Comparison of ENCODE assay signal across 7 cellular contexts in genomic region chr16:88165673-88166072, GRCh38.
DNase-seq lines count a peak whose midpoint lies in the region; ATAC-seq and TF ChIP-seq lines count a peak whose summit lies in the region.
"Not testable (repeated sequence)": the region's sequence is repeated elsewhere in the genome, so short reads cannot be mapped to it uniquely, and the experiment has no call there.

No MANE protein-coding gene starts in this region.

- H4K91ac ChIP-seq in mesenchymal stem cell (ENCODE audit: low read length), result not testable (repeated sequence)

- H3K4ac ChIP-seq in mesenchymal stem cell (ENCODE audit: low read depth in 1 of 2, low read length in 2 of 2), result not testable (repeated sequence)

- H3K79me1 ChIP-seq in mesenchymal stem cell (replicated peaks; ENCODE audit: low read length, poor library complexity, severe bottlenecking), result not testable (repeated sequence)

- H2BK120ac ChIP-seq in mesenchymal stem cell (ENCODE audit: low read depth, low read length), result not testable (repeated sequence)

- TF ChIP-seq CTCF in fibroblast of lung (conservative IDR thresholded peaks at IDR 0.05 in 1 of 2, IDR thresholded peaks at IDR 0.05 in 1 of 2; ENCODE audit: low read depth in 1 of 2, low read length in 2 of 2); osteocyte (IDR thresholded peaks at IDR 0.05); spleen (IDR thresholded peaks at IDR 0.05 in 8 of 11, conservative IDR thresholded peaks at IDR 0.05 in 3 of 11): not testable (repeated sequence)

- not testable (repeated sequence) for H3K23ac ChIP-seq in mesenchymal stem cell (ENCODE audit: low read length in 2 of 2)

- WGBS in mesenchymal stem cell, result 83% methylated on average over 7 of the region's 14 CpGs
- WGBS in spleen, 5 donors, result 87 to 93% (median 90%) methylated on average over 14 of the region's 14 CpGs
- WGBS in urinary bladder, result 62% methylated on average over 14 of the region's 14 CpGs

- H3K27me3 Mint-ChIP-seq in osteocyte (ENCODE audit: unreplicated experiment), result not testable (repeated sequence)

- not testable (repeated sequence) for H3K4me2 ChIP-seq in fibroblast of lung (ENCODE audit: extremely low read depth, insufficient read depth, low read length); mesenchymal stem cell (ENCODE audit: low read length, poor library complexity, severe bottlenecking)

- H4K20me1 ChIP-seq in fibroblast of lung (ENCODE audit: control insufficient read depth, extremely low read depth, insufficient read depth, low read length), result not testable (repeated sequence)

- H3K27ac ChIP-seq in fibroblast of lung (ENCODE audit: insufficient read depth, low read length); mesenchymal stem cell (ENCODE audit: low read length, poor library complexity, severe bottlenecking); spleen: not testable (repeated sequence)
- H3K27ac ChIP-seq in urinary bladder (ENCODE audit: low read depth), result peak overlapping the region; percentile 52

- not testable (repeated sequence) for H3K4me1 ChIP-seq in fibroblast of lung (ENCODE audit: control insufficient read depth, extremely low read depth, insufficient read depth, low read length); mesenchymal stem cell (ENCODE audit: control insufficient read depth, insufficient read depth, low read depth, low read length); spleen; urinary bladder (ENCODE audit: insufficient read depth)

- H3K27me3 ChIP-seq in fibroblast of lung (ENCODE audit: control insufficient read depth, insufficient read depth, low read length); mesenchymal stem cell (ENCODE audit: control insufficient read depth in 1 of 2, insufficient read depth in 1 of 2, low read length in 2 of 2): not testable (repeated sequence)
- H3K27me3 ChIP-seq in spleen (replicated peaks in 1 of 7), result peaks cover 0 to 12% (median 0%) of the 10 kb centered on the region in 7 donors

- not testable (repeated sequence) for H3K79me2 ChIP-seq in fibroblast of lung (ENCODE audit: control insufficient read depth, insufficient read depth, low read length)

- H3K4me1 Mint-ChIP-seq in osteocyte (ENCODE audit: unreplicated experiment), result not testable (repeated sequence)

- not testable (repeated sequence) for TF ChIP-seq POLR2A in spleen (IDR thresholded peaks at IDR 0.05)

- H3K9ac ChIP-seq in fibroblast of lung (ENCODE audit: insufficient read depth, low read length) (peak overlapping the region; percentile 2), mesenchymal stem cell (ENCODE audit: low read length) (peak overlapping the region; percentile 18)

- not testable (repeated sequence) for H3K36me3 Mint-ChIP-seq in osteocyte (ENCODE audit: unreplicated experiment)

- not testable (repeated sequence) for H3K14ac ChIP-seq in mesenchymal stem cell (ENCODE audit: low read length in 2 of 2)

- not testable (repeated sequence) for H2BK15ac ChIP-seq in mesenchymal stem cell (ENCODE audit: low read depth, poor library complexity, severe bottlenecking)

- not testable (repeated sequence) for H2AFZ ChIP-seq in fibroblast of lung (ENCODE audit: low read length); mesenchymal stem cell (ENCODE audit: low read depth, low read length)

- H3K27ac Mint-ChIP-seq in osteocyte (ENCODE audit: unreplicated experiment), result not testable (repeated sequence)

- H2BK5ac ChIP-seq in mesenchymal stem cell (ENCODE audit: low read depth, low read length, poor library complexity, severe bottlenecking), result not testable (repeated sequence)

- not testable (repeated sequence) for H2AK5ac ChIP-seq in mesenchymal stem cell (ENCODE audit: low read length, severe bottlenecking)

- intact Hi-C loops in left ventricle myocardium superior (cut with micrococcal nuclease); spleen (cut with DNase I; ENCODE audit: low total_unique reads): not testable (repeated sequence)

- H3K36me3 ChIP-seq in fibroblast of lung (ENCODE audit: control insufficient read depth, insufficient read depth, low read length); mesenchymal stem cell (ENCODE audit: control insufficient read depth in 1 of 2, insufficient read depth in 2 of 2, low read depth in 1 of 2, low read length in 2 of 2); spleen; urinary bladder (ENCODE audit: insufficient read depth): not testable (repeated sequence)

- H3K9me3 Mint-ChIP-seq in osteocyte (ENCODE audit: unreplicated experiment), result not testable (repeated sequence)

- not testable (repeated sequence) for H3K9me3 ChIP-seq in fibroblast of lung (ENCODE audit: control insufficient read depth, insufficient read depth, low read depth, low read length); mesenchymal stem cell (ENCODE audit: control insufficient read depth, low read length); spleen

- ATAC-seq in left ventricle myocardium superior, result peak; percentile 11

- not testable (repeated sequence) for H2BK12ac ChIP-seq in mesenchymal stem cell (ENCODE audit: low read length in 2 of 2)

- H3K4me3 ChIP-seq in fibroblast of lung (replicated peaks in 1 of 4; ENCODE audit: control extremely low read depth in 1 of 4, insufficient read depth in 1 of 4, low read depth in 3 of 4, low read length in 4 of 4); mesenchymal stem cell (ENCODE audit: insufficient read depth in 1 of 2, low read depth in 1 of 2, low read length in 2 of 2); spleen; urinary bladder (ENCODE audit: low read depth, low read length): not testable (repeated sequence)

- not testable (repeated sequence) for H3K4me3 Mint-ChIP-seq in osteocyte (ENCODE audit: unreplicated experiment)

- DNase-seq in activated CD8-positive, alpha-beta memory T cell treated with anti-CD3 and anti-CD28 coated beads, Interleukin-2, amount 50 U/mL, for 48 hours, result peak; percentile 22
- DNase-seq in fibroblast of lung (ENCODE audit: low read depth in 2 of 2); left ventricle myocardium superior; mesenchymal stem cell: not testable (repeated sequence)
- DNase-seq in osteocyte (ENCODE audit: extremely low spot score, unreplicated experiment) (peak; percentile 63), spleen (peak; percentile 18)

- H4K8ac ChIP-seq in mesenchymal stem cell (ENCODE audit: low read length), result not testable (repeated sequence)

- H3K18ac ChIP-seq in mesenchymal stem cell (ENCODE audit: low read depth in 1 of 2, low read length in 2 of 2), result not testable (repeated sequence)
